Comparison of ENCODE assay signal across 27 cellular contexts in the genomic region with DNA sequence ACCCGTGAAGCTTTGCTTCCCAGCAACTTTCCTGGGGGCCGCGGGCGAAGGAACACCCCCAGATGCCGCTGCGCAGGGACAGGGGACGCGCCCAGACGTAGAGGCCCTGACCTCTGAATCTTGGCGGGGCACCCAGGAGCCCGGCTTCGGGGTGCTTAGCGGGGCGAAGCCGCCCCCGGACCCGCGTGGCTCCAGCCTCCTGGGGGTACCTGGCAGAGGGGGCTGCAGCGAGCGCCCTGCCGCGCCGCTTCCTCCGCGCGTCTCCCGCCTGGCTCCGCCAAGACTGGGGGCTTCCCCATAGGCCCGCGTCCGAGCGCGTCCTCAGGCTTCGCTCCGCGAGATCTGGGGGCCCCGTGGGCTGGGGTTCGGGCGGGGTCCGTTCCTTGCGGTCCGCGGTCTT. TPM values are rescaled to one million over a fixed set of nuclear protein-coding genes. Genes with fewer than 3 reads are reported as not detected.
DNase-seq lines count a peak whose midpoint lies in the region; ATAC-seq, FAIRE-seq and TF ChIP-seq lines count a peak whose summit lies in the region.
"Had no signal": no experiment of that assay in that cellular context is flagged by ENCODE, and none has a peak within 500 bp of the region (broad histone marks: within the 10 kb centered on the region; RNA-seq: fewer than 3 reads in every experiment).

No MANE protein-coding gene starts in this region.

- H3K27ac Mint-ChIP-seq in naive thymus-derived CD4-positive, alpha-beta T cell = no peak overlapping the region

- peaks cover 40 to 65% (median 63%) of the 10 kb centered on the region in 5 donors for H3K27me3 Mint-ChIP-seq in naive thymus-derived CD4-positive, alpha-beta T cell

- no peaks in the 10 kb centered on the region for H3K9me3 ChIP-seq in A673 (ENCODE audit: low read depth, low read length, poor library complexity, severe bottlenecking)
- H3K9me3 ChIP-seq in kidney (ENCODE audit: control insufficient read depth in 1 of 2, low read length in 2 of 2) = no peaks in the 10 kb centered on the region
- H3K9me3 ChIP-seq in naive thymus-derived CD4-positive, alpha-beta T cell (ENCODE audit: control insufficient read depth in 2 of 3, low read length in 3 of 3) = no peaks in the 10 kb centered on the region
- H3K9me3 ChIP-seq: uterus had no signal

- H3K4me1 ChIP-seq in A673 (ENCODE audit: insufficient read depth, low read length, poor library complexity, severe bottlenecking) (no peaks in the 10 kb centered on the region), kidney (ENCODE audit: control insufficient read depth in 1 of 2, insufficient read depth in 1 of 2, low read depth in 1 of 2, low read length in 2 of 2) (peaks cover 0 to 3% of the 10 kb centered on the region in 2 donors)
- H3K4me1 ChIP-seq in naive thymus-derived CD4-positive, alpha-beta T cell (ENCODE audit: control insufficient read depth in 2 of 2, insufficient read depth in 2 of 2, low read length in 2 of 2) = peaks cover 9 to 16% of the 10 kb centered on the region in 2 donors

- no peak for ATAC-seq in GM21619 (IDR thresholded peaks at IDR 0.05; ENCODE audit: unreplicated experiment)
- no peak for ATAC-seq in naive thymus-derived CD4-positive, alpha-beta T cell
- ATAC-seq: left lobe of liver had no signal

- intact Hi-C loops in A673 (cut with micrococcal nuclease; ENCODE audit: unreplicated experiment) = no loop called here
- intact Hi-C loops in kidney (cut with DNase I) = no loop called here
- intact Hi-C loops in naive thymus-derived CD4-positive, alpha-beta T cell (cut with micrococcal nuclease) = no loop called here

- peak overlapping the region in 2 of 10 donors; percentile 36 to 39 for H3K4me3 Mint-ChIP-seq in naive thymus-derived CD4-positive, alpha-beta T cell

- in situ Hi-C loops in brain microvascular endothelial cell (cut with HindIII; ENCODE audit: low pct_ligation_motif_present, low sequenced_read_pairs) = no loop called here

- H3K27me3 ChIP-seq in A673 (replicated peaks; ENCODE audit: insufficient read depth, low read depth, low read length, poor library complexity) = no peaks in the 10 kb centered on the region
- peaks cover 4% of the 10 kb centered on the region for H3K27me3 ChIP-seq in brain microvascular endothelial cell (replicated peaks)
- peaks cover 0 to 12% of the 10 kb centered on the region in 2 donors for H3K27me3 ChIP-seq in naive thymus-derived CD4-positive, alpha-beta T cell (ENCODE audit: control insufficient read depth in 2 of 2, insufficient read depth in 2 of 2, low read length in 2 of 2)

- peaks cover 12 to 34% (median 18%) of the 10 kb centered on the region in 7 donors for H3K4me1 Mint-ChIP-seq in naive thymus-derived CD4-positive, alpha-beta T cell

- no peak overlapping the region for H3K9ac ChIP-seq in kidney (ENCODE audit: low read length in 2 of 2)

- CTCF ChIA-PET in A673 (lab: Charles Lee) = no interaction called here
- CTCF ChIA-PET in naive thymus-derived CD4-positive, alpha-beta T cell (lab: Charles Lee) = no interaction called here

- no TSS peak for BruUV-seq in A673 (replicated peaks; lab: Mats Ljungman, UMichigan)

- peaks cover 0 to 4% (median 0%) of the 10 kb centered on the region in 5 donors for H3K36me3 Mint-ChIP-seq in naive thymus-derived CD4-positive, alpha-beta T cell
- H3K36me3 Mint-ChIP-seq: CD8-positive, alpha-beta memory T cell had no signal

- no peak overlapping the region for H3K27ac ChIP-seq in A673 (ENCODE audit: low read depth, low read length, poor library complexity, severe bottlenecking)
- H3K27ac ChIP-seq in brain microvascular endothelial cell = no peak overlapping the region
- H3K27ac ChIP-seq in kidney (ENCODE audit: low read depth in 2 of 2, low read length in 2 of 2) = no peak overlapping the region
- no peak overlapping the region for H3K27ac ChIP-seq in naive thymus-derived CD4-positive, alpha-beta T cell (ENCODE audit: low read depth, low read length)
- H3K27ac ChIP-seq: uterus had no signal

- H3K4me3 ChIP-seq in A673 (ENCODE audit: low read depth, low read length, poor library complexity, severe bottlenecking) (peak overlapping the region; percentile 26), brain microvascular endothelial cell (ENCODE audit: low read depth, low read length) (peak overlapping the region; percentile 49), kidney (ENCODE audit: low read length in 2 of 2) (no peak overlapping the region)
- H3K4me3 ChIP-seq in naive thymus-derived CD4-positive, alpha-beta T cell (ENCODE audit: low read length) = no peak overlapping the region
- H3K4me3 ChIP-seq: uterus had no signal

- peaks cover 0 to 49% (median 14%) of the 10 kb centered on the region in 11 donors for H3K9me3 Mint-ChIP-seq in naive thymus-derived CD4-positive, alpha-beta T cell

- POLR2A ChIA-PET in A673 (lab: Charles Lee; ENCODE audit: low non-redundant PET) = no interaction called here
- POLR2A ChIA-PET in naive thymus-derived CD4-positive, alpha-beta T cell (lab: Charles Lee) = no interaction called here

- DNase-seq in A673 (ENCODE audit: low spot score) (no peak), GM20000 (ENCODE audit: low spot score) (peak; percentile 34), brain microvascular endothelial cell (no peak), kidney (peak; percentile 70), NCI-H526 treated with DMSO at 0.1 percent for 48 hours (lab: John Stamatoyannopoulos, UW) (no peak), GF-D8 (lab: John Stamatoyannopoulos, UW) (no peak)
- DNase-seq in naive thymus-derived CD4-positive, alpha-beta T cell = no peak
- DNase-seq: activated effector memory CD4-positive, alpha-beta T cell treated with Interleukin-2 at 50 U/mL for 16 hours; amygdala; CD8-positive, alpha-beta memory T cell; HCEC 1CT; hippocampal formation; Karpas-422; NCI-H1105 treated with DMSO at 0.1 percent for 48 hours; nucleus accumbens; right cardiac atrium; SIG-M5; stimulated activated CD4-positive, alpha-beta T cell treated with anti-CD3 and anti-CD28 coated beads, Interleukin-1b, Interleukin-23, amount 100 ng/mL, for 48 hours; uterus had no signal

- FAIRE-seq in kidney (lab: Jason Lieb, UNC) = no peak
- FAIRE-seq: GM19239 had no signal

- no peaks in the 10 kb centered on the region for H3K36me3 ChIP-seq in A673 (ENCODE audit: insufficient read depth, low read length, poor library complexity, severe bottlenecking)
- no peaks in the 10 kb centered on the region for H3K36me3 ChIP-seq in brain microvascular endothelial cell (replicated peaks)
- no peaks in the 10 kb centered on the region for H3K36me3 ChIP-seq in kidney (ENCODE audit: control insufficient read depth in 1 of 2, insufficient read depth in 2 of 2, low read length in 2 of 2)
- no peaks in the 10 kb centered on the region for H3K36me3 ChIP-seq in naive thymus-derived CD4-positive, alpha-beta T cell (ENCODE audit: control insufficient read depth in 2 of 3, insufficient read depth in 3 of 3, low read length in 3 of 3)
- H3K36me3 ChIP-seq: uterus had no signal

- TF ChIP-seq CTCF in A673 (conservative IDR thresholded peaks at IDR 0.05; ENCODE audit: low read depth, low read length) (no peak), GM20000 (IDR thresholded peaks at IDR 0.05; ENCODE audit: extremely low read depth, missing control alignments) (no peak), brain microvascular endothelial cell (IDR thresholded peaks at IDR 0.05; ENCODE audit: low read depth, low read length, missing control alignments) (no peak), kidney (IDR thresholded peaks at IDR 0.05; ENCODE audit: borderline replicate concordance, extremely low read depth, insufficient read depth) (no peak)

RNA-seq across cellular contexts. Expression of gene ZNF782, which starts 23.0 kb away (rescaled TPM):
- total RNA-seq in A673 (2021) = 5.7 and 6.7 TPM in 2 replicates
- total RNA-seq in kidney = 7.0 TPM
- polyA plus RNA-seq in kidney (ENCODE audit: insufficient read depth, low read depth, low replicate concordance) = 2.7 TPM
- total RNA-seq in naive thymus-derived CD4-positive, alpha-beta T cell = 10 to 100 TPM in 2 of 5 experiments, 1 to 10 TPM in 3; 6.2 to 12.4 (median 8.2) TPM
- polyA plus RNA-seq in naive thymus-derived CD4-positive, alpha-beta T cell = 1 to 10 TPM; 1.5 to 2.3 TPM

RNA-seq across cellular contexts. Expression of gene NUTM2G, which starts 51.4 kb away (rescaled TPM):
- total RNA-seq in A673 (2021) = not detected in 2 replicates
- not detected for total RNA-seq in kidney
- not detected for polyA plus RNA-seq in kidney (ENCODE audit: insufficient read depth, low read depth, low replicate concordance)
- total RNA-seq in naive thymus-derived CD4-positive, alpha-beta T cell = not detected
- polyA plus RNA-seq in naive thymus-derived CD4-positive, alpha-beta T cell = under 1 TPM; 0.12 to 0.29 TPM
- total RNA-seq: activated CD8-positive, alpha-beta memory T cell treated with anti-CD3 and anti-CD28 coated beads for 36 hours; CD8-positive, alpha-beta memory T cell; cerebellum; left lobe of liver; mucosa of gallbladder; right cardiac atrium; subcutaneous adipose tissue; T-helper 2 cell treated with Interferon-gamma antibody and Interleukin-4, amounts not matched to agents 100 ng/mL and 5 ng/mL, for 36 hours; uterus had no signal

Comparison
In these comparisons a context has a peak if more than half of its experiments do, and no peak if none do; other contexts are left out.
1. DNase-seq: peak in GM20000 (single experiment) and kidney (single experiment); none in A673 (single experiment), brain microvascular endothelial cell (single experiment), naive thymus-derived CD4-positive, alpha-beta T cell (0 of 9), NCI-H526 treated with DMSO at 0.1 percent for 48 hours (single experiment) and GF-D8 (single experiment).
2. H3K4me3 ChIP-seq: peak in A673 (single experiment) and brain microvascular endothelial cell (single experiment); none in kidney (0 of 2) and naive thymus-derived CD4-positive, alpha-beta T cell (single experiment).